ENCODE assay signal across 15 cellular contexts in the genomic region with DNA sequence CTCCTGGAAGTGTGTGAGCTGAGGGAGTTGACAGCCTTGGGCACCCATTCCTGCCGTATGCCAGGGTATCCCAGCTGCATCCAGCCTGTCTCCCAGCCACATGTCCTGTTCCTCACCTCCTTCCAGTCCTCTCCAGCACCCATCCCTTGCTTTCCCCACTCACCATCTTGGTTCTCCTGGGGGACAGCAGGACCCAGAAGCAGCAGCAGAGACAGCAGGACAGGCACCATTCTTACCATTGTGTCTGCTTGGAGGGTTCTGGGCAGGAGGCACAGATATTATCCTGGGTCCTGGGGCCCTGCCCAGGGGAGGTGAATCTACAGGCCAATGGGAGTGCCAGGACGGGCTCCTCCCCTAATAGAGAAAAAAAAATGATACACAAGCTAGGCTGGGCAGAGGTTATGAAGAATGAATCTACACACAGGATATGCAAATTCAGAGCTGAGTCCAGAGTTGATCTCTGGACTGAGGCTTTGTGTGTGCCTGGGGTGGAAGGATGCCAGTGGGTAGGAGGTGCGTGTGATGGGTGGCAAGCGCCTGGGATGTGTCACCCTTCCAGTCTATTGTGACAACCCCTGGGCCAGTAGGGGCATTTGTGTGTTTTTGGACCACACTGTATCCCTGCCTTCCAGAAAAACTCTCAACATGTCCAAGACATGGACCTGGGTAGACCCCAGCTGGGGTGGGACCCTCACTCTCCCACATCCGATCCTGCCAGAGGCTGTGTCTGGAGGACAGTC. TPM values are rescaled to one million over a fixed set of nuclear protein-coding genes. Genes with fewer than 3 reads are reported as not detected.
A peak's percentile ranks its signal among the peaks of the same experiment; 100 is the strongest.
DNase-seq lines count a peak whose midpoint lies in the region; FAIRE-seq and TF ChIP-seq lines count a peak whose summit lies in the region.
"Had no signal": no experiment of that assay in that cellular context is flagged by ENCODE, and none has a peak within 500 bp of the region (broad histone marks: within the 10 kb centered on the region; RNA-seq: fewer than 3 reads in every experiment).

Gene AZGP1, minus strand, starts transcription at position 250 of the 740 bp plus-strand sequence. Its CDS starts 11 bp downstream, at position 239.

- H3K9me3 Mint-ChIP-seq in HFFc6, result no peaks in the 10 kb centered on the region
- H3K9me3 Mint-ChIP-seq: nephron had no signal

- FAIRE-seq in small intestine (lab: Jason Lieb, UNC) (no peak), HTR-8/SVneo (lab: Jason Lieb, UNC) (no peak)
- FAIRE-seq: D721Med, GM18507 had no signal

- H3K27me3 Mint-ChIP-seq in HFFc6 (ENCODE audit: insufficient read depth), result peaks cover 14% of the 10 kb centered on the region

- 17 to 50% (median 29%) methylated on average over 5 of the region's 5 CpGs for WGBS in small intestine, 3 donors

- H3K36me3 Mint-ChIP-seq in HFFc6 (ENCODE audit: low read depth), result no peaks in the 10 kb centered on the region

- no peaks in the 10 kb centered on the region for H3K9me3 ChIP-seq in small intestine (ENCODE audit: control insufficient read depth, low read depth)
- H3K9me3 ChIP-seq in colonic mucosa, result no peaks in the 10 kb centered on the region

- H3K4me3 ChIP-seq in small intestine (ENCODE audit: low read depth in 1 of 2, low read length in 2 of 2), result no peak within 1 kb of the TSS
- no peak within 1 kb of the TSS for H3K4me3 ChIP-seq in colonic mucosa

- intact Hi-C loops in head of caudate nucleus (cut with DNase I) (no loop called here), colonic mucosa (cut with DNase I) (no loop called here)

- H3K36me3 ChIP-seq in small intestine (ENCODE audit: control insufficient read depth in 2 of 2, insufficient read depth in 2 of 2, low read length in 2 of 2) (no peaks in the 10 kb centered on the region), colonic mucosa (no peaks in the 10 kb centered on the region)

- H3K4me3 Mint-ChIP-seq in HFFc6, result no peak within 1 kb of the TSS
- H3K4me3 Mint-ChIP-seq: nephron had no signal

- H3K4me1 Mint-ChIP-seq in HFFc6 (ENCODE audit: low read depth), result no peaks in the 10 kb centered on the region
- H3K4me1 Mint-ChIP-seq: nephron had no signal

- no peak within 1 kb of the TSS for H3K9ac ChIP-seq in colonic mucosa (ENCODE audit: low read depth in 2 of 2, low read length in 2 of 2)

- no peaks in the 10 kb centered on the region for H3K27me3 ChIP-seq in small intestine (ENCODE audit: control insufficient read depth in 2 of 2, insufficient read depth in 2 of 2, low read length in 2 of 2)
- H3K27me3 ChIP-seq in colonic mucosa, result no peaks in the 10 kb centered on the region

- DNase-seq in HFFc6, result peak; percentile 18
- peak; percentile 88 for DNase-seq in RPMI8226
- peak in 33 of 42 donors; percentile 10 to 88 (median 45) for DNase-seq in head of caudate nucleus
- peak; percentile 95 for DNase-seq in small intestine
- no peak for DNase-seq in HTR-8/SVneo (ENCODE audit: insufficient read length, low spot score)
- no peak for DNase-seq in COR-L47 (lab: John Stamatoyannopoulos, UW)
- DNase-seq in colonic mucosa, result no peak
- no peak for DNase-seq in NCI-H1436 (lab: John Stamatoyannopoulos, UW)
- DNase-seq: cortex of kidney; NCI-H1417; SHP77 treated with DMSO at 0.1 percent for 48 hours; stimulated activated CD4-positive, alpha-beta T cell treated with anti-CD3 and anti-CD28 coated beads, Interleukin-2, amount 100 ng/mL, for 48 hours had no signal

- TF ChIP-seq CTCF in HFFc6 (IDR thresholded peaks at IDR 0.05) (no peak), colonic mucosa (IDR thresholded peaks at IDR 0.05) (no peak)

- H3K4me1 ChIP-seq in small intestine (ENCODE audit: control insufficient read depth in 2 of 2, insufficient read depth in 1 of 2, low read depth in 1 of 2, low read length in 1 of 2) (no peaks in the 10 kb centered on the region), colonic mucosa (no peaks in the 10 kb centered on the region)

- H3K27ac ChIP-seq in small intestine (ENCODE audit: low read depth in 1 of 2, low read length in 1 of 2) (peak within 1 kb of the TSS in 1 of 2 donors; percentile 68), colonic mucosa (no peak within 1 kb of the TSS)

- no peak within 1 kb of the TSS for H3K27ac Mint-ChIP-seq in HFFc6
- H3K27ac Mint-ChIP-seq: nephron had no signal

RNA-seq across cellular contexts. Expression of gene AZGP1, which starts in this region (rescaled TPM):
- not detected for total RNA-seq in HFFc6 (2021; fragmentation: NEBNext Ultra II Directional; extraction: Animal tissue kit (Norgen Biotek cat#: 25700))
- 10 to 100 TPM; 16.1 to 62.4 (median 51.7) TPM for polyA plus RNA-seq in small intestine
- total RNA-seq in colonic mucosa, result 1 to 10 TPM; 2.5 to 4.6 TPM

Comparison
In these comparisons a context has a peak if more than half of its experiments do, and no peak if none do; other contexts are left out.
1. Peak in DNase-seq in HFFc6; RNA of the gene not detected or under 1 TPM.
2. DNase-seq: peak in RPMI8226 (single experiment), head of caudate nucleus (33 of 42) and small intestine (single experiment); none in HTR-8/SVneo (single experiment), COR-L47 (single experiment), colonic mucosa (single experiment) and NCI-H1436 (single experiment).